Comparison of ENCODE assay signal across 2 cellular contexts in the genomic region with DNA sequence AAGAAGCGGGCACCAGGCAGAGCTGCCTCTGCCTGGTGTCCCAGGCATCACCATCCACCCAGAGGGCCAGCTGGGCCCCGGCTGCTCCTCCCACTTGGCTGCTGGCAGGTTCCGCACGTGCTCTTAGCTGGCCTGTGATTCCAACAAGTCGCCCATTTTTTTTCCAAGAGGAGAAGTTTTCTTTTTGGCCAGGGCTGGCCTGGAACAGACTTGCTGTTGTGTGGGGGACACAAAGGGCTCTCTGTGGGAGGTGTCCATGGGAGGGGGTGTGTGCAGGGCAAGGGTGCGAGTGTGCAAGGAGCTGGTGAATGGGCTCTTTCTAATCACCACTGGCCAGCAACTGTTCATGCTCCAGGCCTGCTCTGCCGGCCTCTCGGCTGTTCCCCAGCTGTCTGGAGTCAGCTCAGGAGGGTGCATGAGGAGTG.
TF ChIP-seq lines count a peak whose summit lies in the region.

No MANE protein-coding gene starts in this region.

TF ChIP-seq in HCT116, 20 proteins besides CTCF, POLR2A, EP300 and RAD21 (continued from another document):
- TF ChIP-seq SIN3A (IDR thresholded peaks at IDR 0.05; ENCODE audit: low read depth) (no peak), CBX3 (IDR thresholded peaks at IDR 0.05; ENCODE audit: low read depth) (no peak), POLR2AphosphoS5 (IDR thresholded peaks at IDR 0.05; ENCODE audit: low read depth, low read length) (0 out of 2 replicates have a peak, but pooled peaks have one; percentile 3), YY1 (IDR thresholded peaks at IDR 0.05; ENCODE audit: extremely low read depth, insufficient replicate concordance, low read depth, low read length) (no peak)

TF ChIP-seq in HepG2, 621 proteins besides CTCF, POLR2A, EP300 and RAD21 (continued from another document and continues in another):
- TF ChIP-seq, protein P1, sequence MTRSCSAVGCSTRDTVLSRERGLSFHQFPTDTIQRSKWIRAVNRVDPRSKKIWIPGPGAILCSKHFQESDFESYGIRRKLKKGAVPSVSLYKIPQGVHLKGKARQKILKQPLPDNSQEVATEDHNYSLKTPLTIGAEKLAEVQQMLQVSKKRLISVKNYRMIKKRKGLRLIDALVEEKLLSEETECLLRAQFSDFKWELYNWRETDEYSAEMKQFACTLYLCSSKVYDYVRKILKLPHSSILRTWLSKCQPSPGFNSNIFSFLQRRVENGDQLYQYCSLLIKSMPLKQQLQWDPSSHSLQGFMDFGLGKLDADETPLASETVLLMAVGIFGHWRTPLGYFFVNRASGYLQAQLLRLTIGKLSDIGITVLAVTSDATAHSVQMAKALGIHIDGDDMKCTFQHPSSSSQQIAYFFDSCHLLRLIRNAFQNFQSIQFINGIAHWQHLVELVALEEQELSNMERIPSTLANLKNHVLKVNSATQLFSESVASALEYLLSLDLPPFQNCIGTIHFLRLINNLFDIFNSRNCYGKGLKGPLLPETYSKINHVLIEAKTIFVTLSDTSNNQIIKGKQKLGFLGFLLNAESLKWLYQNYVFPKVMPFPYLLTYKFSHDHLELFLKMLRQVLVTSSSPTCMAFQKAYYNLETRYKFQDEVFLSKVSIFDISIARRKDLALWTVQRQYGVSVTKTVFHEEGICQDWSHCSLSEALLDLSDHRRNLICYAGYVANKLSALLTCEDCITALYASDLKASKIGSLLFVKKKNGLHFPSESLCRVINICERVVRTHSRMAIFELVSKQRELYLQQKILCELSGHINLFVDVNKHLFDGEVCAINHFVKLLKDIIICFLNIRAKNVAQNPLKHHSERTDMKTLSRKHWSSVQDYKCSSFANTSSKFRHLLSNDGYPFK (CRISPR knock-in tag; IDR thresholded peaks at IDR 0.05; ENCODE audit: borderline replicate concordance) = no peak
- TF ChIP-seq ZNF160 (CRISPR knock-in tag; IDR thresholded peaks at IDR 0.05) (no peak), POLR2G (IDR thresholded peaks at IDR 0.05; ENCODE audit: low read depth, low read length) (peak; percentile 28; the same call in 1 of the 2 replicates), ZNF644 (CRISPR knock-in tag; IDR thresholded peaks at IDR 0.05; ENCODE audit: low read depth) (no peak), CHD2 (IDR thresholded peaks at IDR 0.05; ENCODE audit: low read depth, low read length) (no peak), ZSCAN21 (CRISPR knock-in tag; IDR thresholded peaks at IDR 0.05; ENCODE audit: borderline replicate concordance) (no peak), XRCC5 (optimal IDR thresholded peaks at IDR 0.05; ENCODE audit: low read length) (peak; percentile 74), REPIN1 (CRISPR knock-in tag; IDR thresholded peaks at IDR 0.05; ENCODE audit: borderline replicate concordance, low read depth) (no peak), ZNF788 (CRISPR knock-in tag; IDR thresholded peaks at IDR 0.05; ENCODE audit: borderline replicate concordance) (no peak), CCAR2 (optimal IDR thresholded peaks at IDR 0.05; ENCODE audit: low read depth, low read length) (no peak), PCBP1 (IDR thresholded peaks at IDR 0.05; ENCODE audit: borderline replicate concordance, low read depth, low read length) (0 out of 2 replicates have a peak, but pooled peaks have one; percentile 48), ZFP41 (CRISPR knock-in tag; IDR thresholded peaks at IDR 0.05; ENCODE audit: borderline replicate concordance) (no peak), AGO2 (optimal IDR thresholded peaks at IDR 0.05; ENCODE audit: low read depth, low read length) (peak; percentile 0), HNRNPLL (IDR thresholded peaks at IDR 0.05; ENCODE audit: low read depth, low read length, poor library complexity, severe bottlenecking) (peak; percentile 48), HMG20A (CRISPR knock-in tag; IDR thresholded peaks at IDR 0.05; ENCODE audit: borderline replicate concordance) (0 out of 2 replicates have a peak, but pooled peaks have one; percentile 10), BHLHE40 (IDR thresholded peaks at IDR 0.05; ENCODE audit: low read length) (peak; percentile 61)
- TF ChIP-seq, protein P2, sequence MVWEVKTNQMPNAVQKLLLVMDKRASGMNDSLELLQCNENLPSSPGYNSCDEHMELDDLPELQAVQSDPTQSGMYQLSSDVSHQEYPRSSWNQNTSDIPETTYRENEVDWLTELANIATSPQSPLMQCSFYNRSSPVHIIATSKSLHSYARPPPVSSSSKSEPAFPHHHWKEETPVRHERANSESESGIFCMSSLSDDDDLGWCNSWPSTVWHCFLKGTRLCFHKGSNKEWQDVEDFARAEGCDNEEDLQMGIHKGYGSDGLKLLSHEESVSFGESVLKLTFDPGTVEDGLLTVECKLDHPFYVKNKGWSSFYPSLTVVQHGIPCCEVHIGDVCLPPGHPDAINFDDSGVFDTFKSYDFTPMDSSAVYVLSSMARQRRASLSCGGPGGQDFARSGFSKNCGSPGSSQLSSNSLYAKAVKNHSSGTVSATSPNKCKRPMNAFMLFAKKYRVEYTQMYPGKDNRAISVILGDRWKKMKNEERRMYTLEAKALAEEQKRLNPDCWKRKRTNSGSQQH (CRISPR knock-in tag; IDR thresholded peaks at IDR 0.05; ENCODE audit: low read depth) = no peak
- TF ChIP-seq, protein P3, sequence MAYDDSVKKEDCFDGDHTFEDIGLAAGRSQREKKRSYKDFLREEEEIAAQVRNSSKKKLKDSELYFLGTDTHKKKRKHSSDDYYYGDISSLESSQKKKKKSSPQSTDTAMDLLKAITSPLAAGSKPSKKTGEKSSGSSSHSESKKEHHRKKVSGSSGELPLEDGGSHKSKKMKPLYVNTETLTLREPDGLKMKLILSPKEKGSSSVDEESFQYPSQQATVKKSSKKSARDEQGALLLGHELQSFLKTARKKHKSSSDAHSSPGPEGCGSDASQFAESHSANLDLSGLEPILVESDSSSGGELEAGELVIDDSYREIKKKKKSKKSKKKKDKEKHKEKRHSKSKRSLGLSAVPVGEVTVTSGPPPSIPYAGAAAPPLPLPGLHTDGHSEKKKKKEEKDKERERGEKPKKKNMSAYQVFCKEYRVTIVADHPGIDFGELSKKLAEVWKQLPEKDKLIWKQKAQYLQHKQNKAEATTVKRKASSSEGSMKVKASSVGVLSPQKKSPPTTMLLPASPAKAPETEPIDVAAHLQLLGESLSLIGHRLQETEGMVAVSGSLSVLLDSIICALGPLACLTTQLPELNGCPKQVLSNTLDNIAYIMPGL (CRISPR knock-in tag; IDR thresholded peaks at IDR 0.05; ENCODE audit: borderline replicate concordance in 1 of 2, low read depth in 1 of 2) = no peak
- TF ChIP-seq, protein P4, sequence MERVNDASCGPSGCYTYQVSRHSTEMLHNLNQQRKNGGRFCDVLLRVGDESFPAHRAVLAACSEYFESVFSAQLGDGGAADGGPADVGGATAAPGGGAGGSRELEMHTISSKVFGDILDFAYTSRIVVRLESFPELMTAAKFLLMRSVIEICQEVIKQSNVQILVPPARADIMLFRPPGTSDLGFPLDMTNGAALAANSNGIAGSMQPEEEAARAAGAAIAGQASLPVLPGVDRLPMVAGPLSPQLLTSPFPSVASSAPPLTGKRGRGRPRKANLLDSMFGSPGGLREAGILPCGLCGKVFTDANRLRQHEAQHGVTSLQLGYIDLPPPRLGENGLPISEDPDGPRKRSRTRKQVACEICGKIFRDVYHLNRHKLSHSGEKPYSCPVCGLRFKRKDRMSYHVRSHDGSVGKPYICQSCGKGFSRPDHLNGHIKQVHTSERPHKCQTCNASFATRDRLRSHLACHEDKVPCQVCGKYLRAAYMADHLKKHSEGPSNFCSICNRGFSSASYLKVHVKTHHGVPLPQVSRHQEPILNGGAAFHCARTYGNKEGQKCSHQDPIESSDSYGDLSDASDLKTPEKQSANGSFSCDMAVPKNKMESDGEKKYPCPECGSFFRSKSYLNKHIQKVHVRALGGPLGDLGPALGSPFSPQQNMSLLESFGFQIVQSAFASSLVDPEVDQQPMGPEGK (CRISPR knock-in tag; IDR thresholded peaks at IDR 0.05) = 0 out of 2 replicates have a peak, but pooled peaks have one; percentile 26
- TF ChIP-seq, protein P5, sequence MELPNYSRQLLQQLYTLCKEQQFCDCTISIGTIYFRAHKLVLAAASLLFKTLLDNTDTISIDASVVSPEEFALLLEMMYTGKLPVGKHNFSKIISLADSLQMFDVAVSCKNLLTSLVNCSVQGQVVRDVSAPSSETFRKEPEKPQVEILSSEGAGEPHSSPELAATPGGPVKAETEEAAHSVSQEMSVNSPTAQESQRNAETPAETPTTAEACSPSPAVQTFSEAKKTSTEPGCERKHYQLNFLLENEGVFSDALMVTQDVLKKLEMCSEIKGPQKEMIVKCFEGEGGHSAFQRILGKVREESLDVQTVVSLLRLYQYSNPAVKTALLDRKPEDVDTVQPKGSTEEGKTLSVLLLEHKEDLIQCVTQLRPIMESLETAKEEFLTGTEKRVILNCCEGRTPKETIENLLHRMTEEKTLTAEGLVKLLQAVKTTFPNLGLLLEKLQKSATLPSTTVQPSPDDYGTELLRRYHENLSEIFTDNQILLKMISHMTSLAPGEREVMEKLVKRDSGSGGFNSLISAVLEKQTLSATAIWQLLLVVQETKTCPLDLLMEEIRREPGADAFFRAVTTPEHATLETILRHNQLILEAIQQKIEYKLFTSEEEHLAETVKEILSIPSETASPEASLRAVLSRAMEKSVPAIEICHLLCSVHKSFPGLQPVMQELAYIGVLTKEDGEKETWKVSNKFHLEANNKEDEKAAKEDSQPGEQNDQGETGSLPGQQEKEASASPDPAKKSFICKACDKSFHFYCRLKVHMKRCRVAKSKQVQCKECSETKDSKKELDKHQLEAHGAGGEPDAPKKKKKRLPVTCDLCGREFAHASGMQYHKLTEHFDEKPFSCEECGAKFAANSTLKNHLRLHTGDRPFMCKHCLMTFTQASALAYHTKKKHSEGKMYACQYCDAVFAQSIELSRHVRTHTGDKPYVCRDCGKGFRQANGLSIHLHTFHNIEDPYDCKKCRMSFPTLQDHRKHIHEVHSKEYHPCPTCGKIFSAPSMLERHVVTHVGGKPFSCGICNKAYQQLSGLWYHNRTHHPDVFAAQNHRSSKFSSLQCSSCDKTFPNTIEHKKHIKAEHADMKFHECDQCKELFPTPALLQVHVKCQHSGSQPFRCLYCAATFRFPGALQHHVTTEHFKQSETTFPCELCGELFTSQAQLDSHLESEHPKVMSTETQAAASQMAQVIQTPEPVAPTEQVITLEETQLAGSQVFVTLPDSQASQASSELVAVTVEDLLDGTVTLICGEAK (IDR thresholded peaks at IDR 0.05) = no peak
- TF ChIP-seq, protein P5 (CRISPR knock-in tag; IDR thresholded peaks at IDR 0.05) = no peak
- TF ChIP-seq, protein P6, sequence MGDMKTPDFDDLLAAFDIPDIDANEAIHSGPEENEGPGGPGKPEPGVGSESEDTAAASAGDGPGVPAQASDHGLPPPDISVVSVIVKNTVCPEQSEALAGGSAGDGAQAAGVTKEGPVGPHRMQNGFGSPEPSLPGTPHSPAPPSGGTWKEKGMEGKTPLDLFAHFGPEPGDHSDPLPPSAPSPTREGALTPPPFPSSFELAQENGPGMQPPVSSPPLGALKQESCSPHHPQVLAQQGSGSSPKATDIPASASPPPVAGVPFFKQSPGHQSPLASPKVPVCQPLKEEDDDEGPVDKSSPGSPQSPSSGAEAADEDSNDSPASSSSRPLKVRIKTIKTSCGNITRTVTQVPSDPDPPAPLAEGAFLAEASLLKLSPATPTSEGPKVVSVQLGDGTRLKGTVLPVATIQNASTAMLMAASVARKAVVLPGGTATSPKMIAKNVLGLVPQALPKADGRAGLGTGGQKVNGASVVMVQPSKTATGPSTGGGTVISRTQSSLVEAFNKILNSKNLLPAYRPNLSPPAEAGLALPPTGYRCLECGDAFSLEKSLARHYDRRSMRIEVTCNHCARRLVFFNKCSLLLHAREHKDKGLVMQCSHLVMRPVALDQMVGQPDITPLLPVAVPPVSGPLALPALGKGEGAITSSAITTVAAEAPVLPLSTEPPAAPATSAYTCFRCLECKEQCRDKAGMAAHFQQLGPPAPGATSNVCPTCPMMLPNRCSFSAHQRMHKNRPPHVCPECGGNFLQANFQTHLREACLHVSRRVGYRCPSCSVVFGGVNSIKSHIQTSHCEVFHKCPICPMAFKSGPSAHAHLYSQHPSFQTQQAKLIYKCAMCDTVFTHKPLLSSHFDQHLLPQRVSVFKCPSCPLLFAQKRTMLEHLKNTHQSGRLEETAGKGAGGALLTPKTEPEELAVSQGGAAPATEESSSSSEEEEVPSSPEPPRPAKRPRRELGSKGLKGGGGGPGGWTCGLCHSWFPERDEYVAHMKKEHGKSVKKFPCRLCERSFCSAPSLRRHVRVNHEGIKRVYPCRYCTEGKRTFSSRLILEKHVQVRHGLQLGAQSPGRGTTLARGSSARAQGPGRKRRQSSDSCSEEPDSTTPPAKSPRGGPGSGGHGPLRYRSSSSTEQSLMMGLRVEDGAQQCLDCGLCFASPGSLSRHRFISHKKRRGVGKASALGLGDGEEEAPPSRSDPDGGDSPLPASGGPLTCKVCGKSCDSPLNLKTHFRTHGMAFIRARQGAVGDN (CRISPR knock-in tag; IDR thresholded peaks at IDR 0.05) = peak; percentile 14; the same call in 1 of the 2 replicates
- TF ChIP-seq, protein P7, sequence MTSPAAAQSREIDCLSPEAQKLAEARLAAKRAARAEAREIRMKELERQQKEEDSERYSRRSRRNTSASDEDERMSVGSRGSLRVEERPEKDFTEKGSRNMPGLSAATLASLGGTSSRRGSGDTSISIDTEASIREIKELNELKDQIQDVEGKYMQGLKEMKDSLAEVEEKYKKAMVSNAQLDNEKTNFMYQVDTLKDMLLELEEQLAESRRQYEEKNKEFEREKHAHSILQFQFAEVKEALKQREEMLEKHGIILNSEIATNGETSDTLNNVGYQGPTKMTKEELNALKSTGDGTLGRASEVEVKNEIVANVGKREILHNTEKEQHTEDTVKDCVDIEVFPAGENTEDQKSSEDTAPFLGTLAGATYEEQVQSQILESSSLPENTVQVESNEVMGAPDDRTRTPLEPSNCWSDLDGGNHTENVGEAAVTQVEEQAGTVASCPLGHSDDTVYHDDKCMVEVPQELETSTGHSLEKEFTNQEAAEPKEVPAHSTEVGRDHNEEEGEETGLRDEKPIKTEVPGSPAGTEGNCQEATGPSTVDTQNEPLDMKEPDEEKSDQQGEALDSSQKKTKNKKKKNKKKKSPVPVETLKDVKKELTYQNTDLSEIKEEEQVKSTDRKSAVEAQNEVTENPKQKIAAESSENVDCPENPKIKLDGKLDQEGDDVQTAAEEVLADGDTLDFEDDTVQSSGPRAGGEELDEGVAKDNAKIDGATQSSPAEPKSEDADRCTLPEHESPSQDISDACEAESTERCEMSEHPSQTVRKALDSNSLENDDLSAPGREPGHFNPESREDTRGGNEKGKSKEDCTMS (CRISPR knock-in tag; conservative IDR thresholded peaks at IDR 0.05) = no peak
